8 cellular contexts compared by ENCODE assay signal in genomic region chr13:27170521-27171243, GRCh38. TPM values are rescaled to one million over a fixed set of nuclear protein-coding genes. Genes with fewer than 3 reads are reported as not detected.
A peak's percentile ranks its signal among the peaks of the same experiment; 100 is the strongest.
DNase-seq lines count a peak whose midpoint lies in the region; ATAC-seq and TF ChIP-seq lines count a peak whose summit lies in the region.

No MANE protein-coding gene starts in this region.

- TF ChIP-seq CTCF in BJ (IDR thresholded peaks at IDR 0.05; ENCODE audit: insufficient read depth, low read depth, low read length) (no peak), dorsolateral prefrontal cortex (IDR thresholded peaks at IDR 0.05 in 54 of 56, conservative IDR thresholded peaks at IDR 0.05 in 2 of 56; ENCODE audit: low read depth in 1 of 56, partially characterized antibody in 56 of 56) (peak in 3 of 56 donors; percentile 1 to 6 (median 2)), lung (IDR thresholded peaks at IDR 0.05; ENCODE audit: control extremely low read depth, extremely low read depth) (no peak)

- H3K4me3 ChIP-seq in BJ (ENCODE audit: low read depth, low read length) (peak overlapping the region; percentile 79), dorsolateral prefrontal cortex (peak overlapping the region; percentile 47 to 93 (median 78)), lung (peak overlapping the region; percentile 89)

- H3K27me3 ChIP-seq in BJ (ENCODE audit: control insufficient read depth, insufficient read depth, low read length) (no peaks in the 10 kb centered on the region), dorsolateral prefrontal cortex (no peaks in the 10 kb centered on the region), lung (ENCODE audit: control insufficient read depth, insufficient read depth) (no peaks in the 10 kb centered on the region)

- ATAC-seq in GM21723 (IDR thresholded peaks at IDR 0.05; ENCODE audit: unreplicated experiment), result peak; percentile 1
- no peak for ATAC-seq in lung (ENCODE audit: insufficient read depth, low FRiP score)

- H3K36me3 Mint-ChIP-seq in activated CD4-positive, alpha-beta T cell treated with anti-CD3 and anti-CD28 coated beads, Interleukin-2, amount 10 ng/mL, durations not matched to agents 24 days and 14 days (ENCODE audit: low read depth), result peaks cover 3% of the 10 kb centered on the region

- WGBS in lung, 2 donors, result 0 to 1% methylated on average over 34 to 56 of the region's 56 CpGs

- peak overlapping the region in 53 of 59 donors; percentile 27 to 96 (median 70) for H3K27ac ChIP-seq in dorsolateral prefrontal cortex
- H3K27ac ChIP-seq in lung (ENCODE audit: low read depth in 1 of 2, low read length in 1 of 2), result peak overlapping the region; percentile 95 to 99

- peaks cover 49% of the 10 kb centered on the region for H3K4me1 Mint-ChIP-seq in activated CD4-positive, alpha-beta T cell treated with anti-CD3 and anti-CD28 coated beads, Interleukin-2, amount 10 ng/mL, durations not matched to agents 24 days and 14 days

- H3K4me1 ChIP-seq in lung (ENCODE audit: control insufficient read depth in 2 of 2, insufficient read depth in 2 of 2, low read length in 2 of 2), result peaks cover 6 to 18% of the 10 kb centered on the region in 2 donors

- CTCF ChIA-PET in BJ (lab: Yijun Ruan, JAX), result interaction anchor here (0.7 to 0.8 kb wide), 3 partner anchors 97 to 191 kb away, joined by 3 read pairs; no protein-coding TSS in a partner anchor

- POLR2A ChIA-PET in BJ (lab: Charles Lee), result interaction anchor here (0.6 kb wide), 1 partner anchor 107 kb away, joined by 5 read pairs; no protein-coding TSS in a partner anchor

- peak overlapping the region; percentile 93 for H3K27ac Mint-ChIP-seq in activated CD4-positive, alpha-beta T cell treated with anti-CD3 and anti-CD28 coated beads, Interleukin-2, amount 10 ng/mL, durations not matched to agents 24 days and 14 days

- DNase-seq in BJ (ENCODE audit: low read depth) (no peak), NCI-H146 treated with DMSO at 0.1 percent for 48 hours (lab: John Stamatoyannopoulos, UW; ENCODE audit: unreplicated experiment) (peak; percentile 36), dorsolateral prefrontal cortex (peak in 6 of 10 donors; percentile 14 to 50 (median 33)), lung (ENCODE audit: low spot score) (peak; percentile 41), MV-4-11 (lab: John Stamatoyannopoulos, UW) (no peak)
- peak; percentile 78 for DNase-seq in activated CD4-positive, alpha-beta T cell treated with anti-CD3 and anti-CD28 coated beads, Interleukin-2, amount 10 ng/mL, durations not matched to agents 24 days and 14 days
- DNase-seq in stimulated activated CD4-positive, alpha-beta T cell treated with anti-CD3 and anti-CD28 coated beads, TNF-alpha, amount 100 ng/mL, for 4 hours (ENCODE audit: low read depth in 3 of 3), result peak; percentile 8 to 36 (median 16)

- no peaks in the 10 kb centered on the region for H3K9me3 ChIP-seq in lung (ENCODE audit: control insufficient read depth in 2 of 2, insufficient read depth in 1 of 2, low read length in 1 of 2)

- intact Hi-C loops in activated CD4-positive, alpha-beta T cell treated with anti-CD3 and anti-CD28 coated beads, Interleukin-2, amount 10 ng/mL, durations not matched to agents 24 days and 14 days (cut with micrococcal nuclease), result loop anchor here (1.0 to 10.0 kb wide), 7 partner anchors 23 to 450 kb away; partner anchors contain the start of genes LNX2, MTIF3, POLR1D and RASL11A
- intact Hi-C loops in dorsolateral prefrontal cortex (cut with DNase I), result loop anchor here (5.0 to 10.0 kb wide), 7 partner anchors 82 to 184 kb away; partner anchors contain the start of genes RPL21 (in 2 of the 2) and RASL11A (in 1 of the 2)

- H3K36me3 ChIP-seq in BJ (ENCODE audit: control insufficient read depth, insufficient read depth, low read length), result no peaks in the 10 kb centered on the region
- H3K36me3 ChIP-seq in lung (ENCODE audit: control insufficient read depth in 2 of 2, insufficient read depth in 2 of 2, low read length in 2 of 2), result no peaks in the 10 kb centered on the region

- no peaks in the 10 kb centered on the region for H3K27me3 Mint-ChIP-seq in activated CD4-positive, alpha-beta T cell treated with anti-CD3 and anti-CD28 coated beads, Interleukin-2, amount 10 ng/mL, durations not matched to agents 24 days and 14 days

- H3K9me3 Mint-ChIP-seq in activated CD4-positive, alpha-beta T cell treated with anti-CD3 and anti-CD28 coated beads, Interleukin-2, amount 10 ng/mL, durations not matched to agents 24 days and 14 days, result no peaks in the 10 kb centered on the region

- peak overlapping the region; percentile 91 for H3K4me3 Mint-ChIP-seq in activated CD4-positive, alpha-beta T cell treated with anti-CD3 and anti-CD28 coated beads, Interleukin-2, amount 10 ng/mL, durations not matched to agents 24 days and 14 days

RNA-seq across cellular contexts. Expression of gene USP12, which starts 0.9 kb away (rescaled TPM):
- polyA plus RNA-seq in BJ (2011; rRNA removed) (4.4 and 11.3 TPM in 2 replicates), lung (10 to 100 TPM; 12.6 to 15.0 TPM)
- polyA minus RNA-seq in BJ (2011; rRNA and poly(A)+ RNA removed), result 4.3 and 4.4 TPM in 2 replicates
- total RNA-seq in activated CD4-positive, alpha-beta T cell treated with anti-CD3 and anti-CD28 coated beads, Interleukin-2, amount 10 ng/mL, durations not matched to agents 24 days and 14 days, result 40.6 and 47.0 TPM in 2 replicates
- total RNA-seq in dorsolateral prefrontal cortex (10 to 100 TPM; 26.3 to 48.7 (median 35.8) TPM), lung (10 to 100 TPM; 23.5 to 60.0 TPM)

Comparison
In these comparisons a context has a peak if more than half of its experiments do, and no peak if none do; other contexts are left out.
1. DNase-seq: peak in NCI-H146 treated with DMSO at 0.1 percent for 48 hours (single experiment), activated CD4-positive, alpha-beta T cell treated with anti-CD3 and anti-CD28 coated beads, Interleukin-2, amount 10 ng/mL, durations not matched to agents 24 days and 14 days (single experiment), dorsolateral prefrontal cortex (6 of 10), lung (single experiment) and stimulated activated CD4-positive, alpha-beta T cell treated with anti-CD3 and anti-CD28 coated beads, TNF-alpha, amount 100 ng/mL, for 4 hours (3 of 3); none in BJ (single experiment) and MV-4-11 (single experiment).
2. Peak in every context shown above with its lines, with median percentiles within 50 percentile points of each other: H3K4me3 ChIP-seq.